7 cellular contexts compared by ENCODE assay signal in the genomic region with DNA sequence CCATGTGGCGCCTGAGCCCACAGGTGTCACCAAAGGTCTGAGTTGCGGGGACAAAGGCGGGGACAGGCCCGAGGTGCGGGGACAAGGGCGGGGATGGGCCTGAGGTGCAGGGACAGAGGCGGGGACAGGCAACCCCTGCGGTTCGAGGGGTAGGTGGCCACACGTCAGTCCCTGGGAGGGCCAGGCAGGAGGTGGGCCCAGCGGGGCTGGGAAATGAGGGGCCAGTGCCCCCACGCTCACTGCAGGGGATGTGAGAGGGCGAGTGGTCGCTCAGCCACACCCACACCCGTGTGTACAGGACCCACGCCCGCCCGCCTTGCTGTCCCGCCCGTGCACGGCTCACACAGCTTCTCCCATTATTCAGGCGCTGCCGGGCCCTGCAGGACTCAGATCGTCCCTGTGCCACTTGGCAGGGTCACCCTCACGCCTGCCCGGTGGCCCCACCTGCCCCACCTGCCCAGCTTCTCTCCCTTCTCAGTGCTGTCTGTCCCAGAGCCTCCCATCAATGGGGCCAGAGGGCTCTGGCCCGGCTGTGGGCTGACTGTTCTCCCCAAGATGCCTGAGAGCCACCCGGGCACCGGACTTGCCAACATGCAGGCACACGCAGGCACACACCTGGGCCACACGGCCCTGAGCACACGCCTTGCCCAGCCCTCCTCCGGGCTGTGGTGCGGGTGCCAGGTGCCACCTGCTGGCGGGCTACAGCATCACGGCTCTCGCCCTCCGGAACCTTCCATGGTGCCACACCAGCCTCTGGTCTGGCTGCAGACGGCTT. TPM values are rescaled to one million over a fixed set of nuclear protein-coding genes. Genes with fewer than 3 reads are reported as not detected.
A peak's percentile ranks its signal among the peaks of the same experiment; 100 is the strongest.
DNase-seq lines count a peak whose midpoint lies in the region; ATAC-seq and TF ChIP-seq lines count a peak whose summit lies in the region.

No MANE protein-coding gene starts in this region.

- H3K36me3 ChIP-seq in esophagus muscularis mucosa: no peaks in the 10 kb centered on the region

- peak; percentile 86 for ATAC-seq in GM18498 (IDR thresholded peaks at IDR 0.05; ENCODE audit: unreplicated experiment)
- ATAC-seq in natural killer cell treated with Interleukin-12 subunit alpha and Interleukin-12 subunit beta and Interleukin-15 and Interleukin-18, amount 100 ng/mL, for 72 hours: peak; percentile 54 to 90

- H3K4me1 ChIP-seq in esophagus muscularis mucosa: peaks cover 0 to 10% (median 0%) of the 10 kb centered on the region in 4 donors

- H3K27me3 Mint-ChIP-seq in natural killer cell treated with Interleukin-12 subunit alpha and Interleukin-12 subunit beta and Interleukin-15 and Interleukin-18, amount 100 ng/mL, for 72 hours: peaks cover 3 to 10% of the 10 kb centered on the region in 2 donors

- intact Hi-C loops in esophagus muscularis mucosa (cut with DNase I): loop anchor here (2.0 to 5.0 kb wide), 2 partner anchors 148 to 202 kb away; no protein-coding TSS in a partner anchor

- WGBS in esophagus muscularis mucosa: 75% methylated on average over 9 of the region's 39 CpGs

- H3K27me3 ChIP-seq in esophagus muscularis mucosa: peaks cover 0 to 86% (median 16%) of the 10 kb centered on the region in 4 donors

- H3K27ac ChIP-seq in esophagus muscularis mucosa (replicated peaks in 1 of 4): no peak overlapping the region

- H3K9me3 Mint-ChIP-seq in natural killer cell treated with Interleukin-12 subunit alpha and Interleukin-12 subunit beta and Interleukin-15 and Interleukin-18, amount 100 ng/mL, for 72 hours: no peaks in the 10 kb centered on the region

- no peaks in the 10 kb centered on the region for H3K36me3 Mint-ChIP-seq in natural killer cell treated with Interleukin-12 subunit alpha and Interleukin-12 subunit beta and Interleukin-15 and Interleukin-18, amount 100 ng/mL, for 72 hours

- no peak overlapping the region for H3K4me3 Mint-ChIP-seq in natural killer cell treated with Interleukin-12 subunit alpha and Interleukin-12 subunit beta and Interleukin-15 and Interleukin-18, amount 100 ng/mL, for 72 hours

- TF ChIP-seq EP300 in esophagus muscularis mucosa (IDR thresholded peaks at IDR 0.05): no peak

- DNase-seq in HT1080 (ENCODE audit: low read depth) (peak; percentile 74), NOMO-1 treated with dmso at 0.1 percent for 144 hours (lab: John Stamatoyannopoulos, UW; ENCODE audit: unreplicated experiment) (peak; percentile 58), activated T-cell treated with anti-CD3 and anti-CD28 coated beads for 1 hour (ENCODE audit: low read depth) (peak; percentile 62), esophagus muscularis mucosa (ENCODE audit: extremely low spot score) (no peak)
- DNase-seq in natural killer cell treated with Interleukin-12 subunit alpha and Interleukin-12 subunit beta and Interleukin-15 and Interleukin-18, amount 100 ng/mL, for 72 hours (ENCODE audit: low spot score): peak; percentile 63
- peak; percentile 46 to 77 (median 62) for DNase-seq in stimulated activated naive CD4-positive, alpha-beta T cell (lab: John Stamatoyannopoulos, UW)

- TF ChIP-seq CTCF in esophagus muscularis mucosa (IDR thresholded peaks at IDR 0.05): peak; percentile 67 to 84 (median 83)

- H3K27ac Mint-ChIP-seq in natural killer cell treated with Interleukin-12 subunit alpha and Interleukin-12 subunit beta and Interleukin-15 and Interleukin-18, amount 100 ng/mL, for 72 hours: no peak overlapping the region

- no peaks in the 10 kb centered on the region for H3K9me3 ChIP-seq in esophagus muscularis mucosa

- TF ChIP-seq POLR2A in esophagus muscularis mucosa (IDR thresholded peaks at IDR 0.05; ENCODE audit: low read depth): no peak

- H3K4me3 ChIP-seq in esophagus muscularis mucosa: no peak overlapping the region

- peaks cover 5 to 11% of the 10 kb centered on the region in 2 donors for H3K4me1 Mint-ChIP-seq in natural killer cell treated with Interleukin-12 subunit alpha and Interleukin-12 subunit beta and Interleukin-15 and Interleukin-18, amount 100 ng/mL, for 72 hours (ENCODE audit: low read depth in 2 of 2)

RNA-seq across cellular contexts. Expression of gene MUC6, which starts 14.2 kb away (rescaled TPM):
- not detected in 2 replicates for total RNA-seq in HT1080 (2014; rRNA removed; shearing (Covaris generic))
- not detected in 2 replicates for polyA plus RNA-seq in HT1080 (2015; cell fraction: cytosol; rRNA removed)
- not detected in 2 replicates for polyA plus RNA-seq in HT1080 (2015; cell fraction: nucleus; rRNA removed)
- not detected for total RNA-seq in esophagus muscularis mucosa
- total RNA-seq in natural killer cell treated with Interleukin-12 subunit alpha and Interleukin-12 subunit beta and Interleukin-15 and Interleukin-18, amount 100 ng/mL, for 72 hours: not detected

RNA-seq across cellular contexts. Expression of gene MUC2, which starts 23.9 kb away (rescaled TPM):
- total RNA-seq in HT1080 (2014; rRNA removed; shearing (Covaris generic)): not detected in 2 replicates
- polyA plus RNA-seq in HT1080 (2015; cell fraction: cytosol; rRNA removed): not detected in 2 replicates
- 0.01 TPM in 1 of 2 replicates, not detected in the other for polyA plus RNA-seq in HT1080 (2015; cell fraction: nucleus; rRNA removed)
- total RNA-seq in esophagus muscularis mucosa: under 1 TPM in 1 of 4 donors, not detected in 3; 0.34 TPM
- total RNA-seq in natural killer cell treated with Interleukin-12 subunit alpha and Interleukin-12 subunit beta and Interleukin-15 and Interleukin-18, amount 100 ng/mL, for 72 hours: not detected
